ENCODE assay signal across 23 cellular contexts in the genomic region with DNA sequence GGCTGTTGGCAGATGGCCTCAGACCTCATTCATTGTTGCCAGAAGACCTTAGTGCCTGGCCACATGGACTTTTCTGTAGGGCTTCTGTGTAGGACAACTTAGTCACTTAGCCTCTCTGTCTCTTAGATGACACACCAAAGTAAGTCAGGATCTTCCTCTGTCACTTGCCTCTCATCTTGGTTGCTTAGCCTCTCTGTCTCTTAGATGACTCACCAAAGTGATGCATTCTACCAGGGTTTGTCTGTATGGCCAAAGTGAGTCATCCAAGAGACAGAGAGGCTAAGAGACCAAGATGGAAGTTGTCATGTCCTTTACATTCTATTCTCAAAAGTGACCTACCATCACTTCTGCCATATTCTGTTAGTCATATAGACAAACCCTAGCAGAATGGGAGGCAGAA.
DNase-seq lines count a peak whose midpoint lies in the region; ATAC-seq and FAIRE-seq lines count a peak whose summit lies in the region.
"Had no signal": no experiment of that assay in that cellular context is flagged by ENCODE, and none has a peak within 500 bp of the region (broad histone marks: within the 10 kb centered on the region; RNA-seq: fewer than 3 reads in every experiment).

No MANE protein-coding gene starts in this region.

- peaks cover 3% of the 10 kb centered on the region for H3K9me3 Mint-ChIP-seq in activated naive CD4-positive, alpha-beta T cell treated with anti-CD3 and anti-CD28 coated beads, Interleukin-2, amount 10 ng/mL, durations not matched to agents 7 days and 5 days

- FAIRE-seq in HTR-8/SVneo (lab: Jason Lieb, UNC) = peak; percentile 9
- FAIRE-seq: frontal cortex, small intestine, TTC549 had no signal

- no peaks in the 10 kb centered on the region for H3K27me3 Mint-ChIP-seq in activated naive CD4-positive, alpha-beta T cell treated with anti-CD3 and anti-CD28 coated beads, Interleukin-2, amount 10 ng/mL, durations not matched to agents 7 days and 5 days
- H3K27me3 Mint-ChIP-seq: CD4-positive, CD25-positive, alpha-beta regulatory T cell; central memory CD8-positive, alpha-beta T cell had no signal

- H3K4me1 Mint-ChIP-seq in activated naive CD4-positive, alpha-beta T cell treated with anti-CD3 and anti-CD28 coated beads, Interleukin-2, amount 10 ng/mL, durations not matched to agents 7 days and 5 days = no peaks in the 10 kb centered on the region
- H3K4me1 Mint-ChIP-seq: CD4-positive, CD25-positive, alpha-beta regulatory T cell; central memory CD8-positive, alpha-beta T cell; stimulated activated effector memory CD8-positive, alpha-beta T cell treated with anti-CD3 and anti-CD28 coated beads, Interleukin-12 subunit alpha, Interleukin-12 subunit beta, amount 100 ng/mL, for 72 hours had no signal

- no peak overlapping the region for H3K27ac Mint-ChIP-seq in activated naive CD4-positive, alpha-beta T cell treated with anti-CD3 and anti-CD28 coated beads, Interleukin-2, amount 10 ng/mL, durations not matched to agents 7 days and 5 days
- H3K27ac Mint-ChIP-seq: CD4-positive, CD25-positive, alpha-beta regulatory T cell; stimulated activated effector memory CD8-positive, alpha-beta T cell treated with anti-CD3 and anti-CD28 coated beads, Interleukin-12 subunit alpha, Interleukin-12 subunit beta, amount 100 ng/mL, for 72 hours had no signal

- no peaks in the 10 kb centered on the region for H3K36me3 Mint-ChIP-seq in activated naive CD4-positive, alpha-beta T cell treated with anti-CD3 and anti-CD28 coated beads, Interleukin-2, amount 10 ng/mL, durations not matched to agents 7 days and 5 days
- H3K36me3 Mint-ChIP-seq: CD4-positive, CD25-positive, alpha-beta regulatory T cell; stimulated activated effector memory CD8-positive, alpha-beta T cell treated with anti-CD3 and anti-CD28 coated beads, Interleukin-12 subunit alpha, Interleukin-12 subunit beta, amount 100 ng/mL, for 72 hours had no signal

- CTCF ChIA-PET in activated naive CD4-positive, alpha-beta T cell treated with anti-CD3 and anti-CD28 coated beads, Interleukin-2, amount 10 ng/mL, durations not matched to agents 7 days and 5 days (lab: Charles Lee) = no interaction called here

- peak; percentile 27 for DNase-seq in AG08395 (ENCODE audit: low spot score)
- DNase-seq in HTR-8/SVneo (ENCODE audit: insufficient read length, low spot score) = no peak
- DNase-seq in RKO (ENCODE audit: low spot score) = peak; percentile 59
- peak; percentile 12 for DNase-seq in iPS-NIHi7 (ENCODE audit: extremely low spot score)
- DNase-seq in activated naive CD4-positive, alpha-beta T cell treated with anti-CD3 and anti-CD28 coated beads, Interleukin-2, amount 10 ng/mL, durations not matched to agents 7 days and 5 days = no peak
- DNase-seq in AG20443 (ENCODE audit: low spot score) = no peak
- DNase-seq in activated CD8-positive, alpha-beta memory T cell treated with anti-CD3 and anti-CD28 coated beads, Interleukin-2, amount 50 U/mL, for 4 hours = no peak
- DNase-seq: activated naive CD4-positive, alpha-beta T cell treated with anti-CD3 and anti-CD28 coated beads, Interleukin-2, amount 50 U/mL, for 16 hours; CD4-positive, CD25-positive, alpha-beta regulatory T cell; lower lobe of right lung; NCI-H1436 treated with DMSO at 0.1 percent for 48 hours; NCI-H69; psoas muscle; SJCRH30; small intestine; stimulated activated CD4-positive, alpha-beta T cell treated with anti-CD3 and anti-CD28 coated beads, Interleukin-2, amount 100 ng/mL, for 24 hours; T-helper 1 cell; uterus had no signal

- ATAC-seq in HG02938 (IDR thresholded peaks at IDR 0.05; ENCODE audit: unreplicated experiment) = no peak
- ATAC-seq: lower lobe of right lung; psoas muscle; stimulated activated effector memory CD8-positive, alpha-beta T cell treated with anti-CD3 and anti-CD28 coated beads, Interleukin-12 subunit alpha, Interleukin-12 subunit beta, amount 100 ng/mL, for 72 hours had no signal

- H3K4me3 Mint-ChIP-seq in activated naive CD4-positive, alpha-beta T cell treated with anti-CD3 and anti-CD28 coated beads, Interleukin-2, amount 10 ng/mL, durations not matched to agents 7 days and 5 days = no peak overlapping the region
- H3K4me3 Mint-ChIP-seq: CD4-positive, CD25-positive, alpha-beta regulatory T cell; central memory CD8-positive, alpha-beta T cell; stimulated activated effector memory CD8-positive, alpha-beta T cell treated with anti-CD3 and anti-CD28 coated beads, Interleukin-12 subunit alpha, Interleukin-12 subunit beta, amount 100 ng/mL, for 72 hours had no signal

Comparison
In these comparisons a context has a peak if more than half of its experiments do, and no peak if none do; other contexts are left out.
1. DNase-seq: peak in AG08395 (single experiment), RKO (single experiment) and iPS-NIHi7 (single experiment); none in HTR-8/SVneo (single experiment), activated naive CD4-positive, alpha-beta T cell treated with anti-CD3 and anti-CD28 coated beads, Interleukin-2, amount 10 ng/mL, durations not matched to agents 7 days and 5 days (single experiment), AG20443 (single experiment) and activated CD8-positive, alpha-beta memory T cell treated with anti-CD3 and anti-CD28 coated beads, Interleukin-2, amount 50 U/mL, for 4 hours (single experiment).